Comparison of ENCODE assay signal across 1 cellular context in the genomic region with DNA sequence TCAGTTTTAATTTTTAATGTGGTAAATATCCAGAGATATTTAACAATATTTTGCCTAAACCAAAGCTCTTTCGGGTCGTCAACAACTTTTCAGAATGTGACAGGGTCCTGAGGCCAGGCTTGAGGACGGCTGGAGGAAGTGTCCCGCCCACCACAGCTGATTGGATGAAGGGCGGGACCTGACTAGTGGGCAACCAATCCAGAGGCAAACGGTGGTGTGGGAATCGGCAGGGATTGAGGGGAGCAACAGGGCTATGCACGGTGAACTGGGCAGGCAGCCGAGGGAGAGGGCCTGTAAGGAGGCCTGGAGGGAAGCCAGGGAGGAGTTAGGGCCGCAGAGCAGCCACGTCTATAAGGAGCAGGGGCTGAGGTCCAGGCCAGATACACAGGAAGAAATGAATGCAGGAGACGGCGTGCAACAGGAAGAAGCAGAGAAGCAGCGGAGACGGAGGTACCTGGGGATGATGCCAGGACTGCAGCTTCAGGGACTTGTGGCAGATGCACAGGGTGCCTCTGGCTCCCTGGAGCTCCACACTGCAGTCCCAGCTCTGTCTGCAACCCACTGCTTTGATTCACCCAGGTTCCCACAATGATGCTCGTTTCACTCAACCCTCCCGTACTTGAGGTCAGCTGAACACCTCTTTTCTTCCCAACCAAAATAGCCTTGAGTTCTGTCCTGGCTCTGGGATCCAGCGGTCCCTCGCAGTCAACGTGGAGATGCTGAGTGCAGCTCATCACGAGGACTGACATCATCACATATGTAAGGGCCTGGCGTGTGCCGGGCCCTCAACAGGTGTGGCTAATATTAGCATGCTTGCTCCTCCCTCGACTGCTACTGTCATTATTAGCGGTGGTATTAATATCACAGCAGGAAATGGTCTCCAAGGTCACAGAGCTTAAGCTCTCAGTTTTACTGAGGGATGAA.
TF ChIP-seq lines count a peak whose summit lies in the region.

No MANE protein-coding gene starts in this region.

TF ChIP-seq in GM23338, 12 proteins besides CTCF, POLR2A, EP300 and RAD21:
- TF ChIP-seq, protein P1, sequence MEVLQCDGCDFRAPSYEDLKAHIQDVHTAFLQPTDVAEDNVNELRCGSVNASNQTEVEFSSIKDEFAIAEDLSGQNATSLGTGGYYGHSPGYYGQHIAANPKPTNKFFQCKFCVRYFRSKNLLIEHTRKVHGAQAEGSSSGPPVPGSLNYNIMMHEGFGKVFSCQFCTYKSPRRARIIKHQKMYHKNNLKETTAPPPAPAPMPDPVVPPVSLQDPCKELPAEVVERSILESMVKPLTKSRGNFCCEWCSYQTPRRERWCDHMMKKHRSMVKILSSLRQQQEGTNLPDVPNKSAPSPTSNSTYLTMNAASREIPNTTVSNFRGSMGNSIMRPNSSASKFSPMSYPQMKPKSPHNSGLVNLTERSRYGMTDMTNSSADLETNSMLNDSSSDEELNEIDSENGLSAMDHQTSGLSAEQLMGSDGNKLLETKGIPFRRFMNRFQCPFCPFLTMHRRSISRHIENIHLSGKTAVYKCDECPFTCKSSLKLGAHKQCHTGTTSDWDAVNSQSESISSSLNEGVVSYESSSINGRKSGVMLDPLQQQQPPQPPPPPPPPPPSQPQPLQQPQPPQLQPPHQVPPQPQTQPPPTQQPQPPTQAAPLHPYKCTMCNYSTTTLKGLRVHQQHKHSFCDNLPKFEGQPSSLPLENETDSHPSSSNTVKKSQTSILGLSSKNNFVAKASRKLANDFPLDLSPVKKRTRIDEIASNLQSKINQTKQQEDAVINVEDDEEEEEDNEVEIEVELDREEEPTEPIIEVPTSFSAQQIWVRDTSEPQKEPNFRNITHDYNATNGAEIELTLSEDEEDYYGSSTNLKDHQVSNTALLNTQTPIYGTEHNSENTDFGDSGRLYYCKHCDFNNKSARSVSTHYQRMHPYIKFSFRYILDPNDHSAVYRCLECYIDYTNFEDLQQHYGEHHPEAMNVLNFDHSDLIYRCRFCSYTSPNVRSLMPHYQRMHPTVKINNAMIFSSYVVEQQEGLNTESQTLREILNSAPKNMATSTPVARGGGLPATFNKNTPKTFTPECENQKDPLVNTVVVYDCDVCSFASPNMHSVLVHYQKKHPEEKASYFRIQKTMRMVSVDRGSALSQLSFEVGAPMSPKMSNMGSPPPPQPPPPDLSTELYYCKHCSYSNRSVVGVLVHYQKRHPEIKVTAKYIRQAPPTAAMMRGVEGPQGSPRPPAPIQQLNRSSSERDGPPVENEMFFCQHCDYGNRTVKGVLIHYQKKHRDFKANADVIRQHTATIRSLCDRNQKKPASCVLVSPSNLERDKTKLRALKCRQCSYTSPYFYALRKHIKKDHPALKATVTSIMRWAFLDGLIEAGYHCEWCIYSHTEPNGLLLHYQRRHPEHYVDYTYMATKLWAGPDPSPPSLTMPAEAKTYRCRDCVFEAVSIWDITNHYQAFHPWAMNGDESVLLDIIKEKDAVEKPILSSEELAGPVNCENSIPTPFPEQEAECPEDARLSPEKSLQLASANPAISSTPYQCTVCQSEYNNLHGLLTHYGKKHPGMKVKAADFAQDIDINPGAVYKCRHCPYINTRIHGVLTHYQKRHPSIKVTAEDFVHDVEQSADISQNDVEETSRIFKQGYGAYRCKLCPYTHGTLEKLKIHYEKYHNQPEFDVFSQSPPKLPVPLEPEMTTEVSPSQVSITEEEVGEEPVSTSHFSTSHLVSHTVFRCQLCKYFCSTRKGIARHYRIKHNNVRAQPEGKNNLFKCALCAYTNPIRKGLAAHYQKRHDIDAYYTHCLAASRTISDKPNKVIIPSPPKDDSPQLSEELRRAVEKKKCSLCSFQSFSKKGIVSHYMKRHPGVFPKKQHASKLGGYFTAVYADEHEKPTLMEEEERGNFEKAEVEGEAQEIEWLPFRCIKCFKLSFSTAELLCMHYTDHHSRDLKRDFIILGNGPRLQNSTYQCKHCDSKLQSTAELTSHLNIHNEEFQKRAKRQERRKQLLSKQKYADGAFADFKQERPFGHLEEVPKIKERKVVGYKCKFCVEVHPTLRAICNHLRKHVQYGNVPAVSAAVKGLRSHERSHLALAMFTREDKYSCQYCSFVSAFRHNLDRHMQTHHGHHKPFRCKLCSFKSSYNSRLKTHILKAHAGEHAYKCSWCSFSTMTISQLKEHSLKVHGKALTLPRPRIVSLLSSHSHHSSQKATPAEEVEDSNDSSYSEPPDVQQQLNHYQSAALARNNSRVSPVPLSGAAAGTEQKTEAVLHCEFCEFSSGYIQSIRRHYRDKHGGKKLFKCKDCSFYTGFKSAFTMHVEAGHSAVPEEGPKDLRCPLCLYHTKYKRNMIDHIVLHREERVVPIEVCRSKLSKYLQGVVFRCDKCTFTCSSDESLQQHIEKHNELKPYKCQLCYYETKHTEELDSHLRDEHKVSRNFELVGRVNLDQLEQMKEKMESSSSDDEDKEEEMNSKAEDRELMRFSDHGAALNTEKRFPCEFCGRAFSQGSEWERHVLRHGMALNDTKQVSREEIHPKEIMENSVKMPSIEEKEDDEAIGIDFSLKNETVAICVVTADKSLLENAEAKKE (CRISPR knock-in tag; IDR thresholded peaks at IDR 0.05), result no peak
- TF ChIP-seq STAT1 (IDR thresholded peaks at IDR 0.05; ENCODE audit: unreplicated experiment), result no peak
- TF ChIP-seq CREB1 (CRISPR knock-in tag; IDR thresholded peaks at IDR 0.05; ENCODE audit: low read depth), result no peak
- no peak for TF ChIP-seq ZNF114 (CRISPR knock-in tag; IDR thresholded peaks at IDR 0.05)
- TF ChIP-seq ZNF331 (CRISPR knock-in tag; IDR thresholded peaks at IDR 0.05; ENCODE audit: low read depth), result no peak
- no peak for TF ChIP-seq JUNB (IDR thresholded peaks at IDR 0.05; ENCODE audit: unreplicated experiment)
- TF ChIP-seq POLR2AphosphoS5 (IDR thresholded peaks at IDR 0.05; ENCODE audit: low read depth), result no peak
- no peak for TF ChIP-seq EZH2 (IDR thresholded peaks at IDR 0.05; ENCODE audit: low read depth, unreplicated experiment)
- no peak for TF ChIP-seq EZH2phosphoT487 (IDR thresholded peaks at IDR 0.05; ENCODE audit: unreplicated experiment)
- TF ChIP-seq, protein P2, sequence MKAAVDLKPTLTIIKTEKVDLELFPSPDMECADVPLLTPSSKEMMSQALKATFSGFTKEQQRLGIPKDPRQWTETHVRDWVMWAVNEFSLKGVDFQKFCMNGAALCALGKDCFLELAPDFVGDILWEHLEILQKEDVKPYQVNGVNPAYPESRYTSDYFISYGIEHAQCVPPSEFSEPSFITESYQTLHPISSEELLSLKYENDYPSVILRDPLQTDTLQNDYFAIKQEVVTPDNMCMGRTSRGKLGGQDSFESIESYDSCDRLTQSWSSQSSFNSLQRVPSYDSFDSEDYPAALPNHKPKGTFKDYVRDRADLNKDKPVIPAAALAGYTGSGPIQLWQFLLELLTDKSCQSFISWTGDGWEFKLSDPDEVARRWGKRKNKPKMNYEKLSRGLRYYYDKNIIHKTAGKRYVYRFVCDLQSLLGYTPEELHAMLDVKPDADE (IDR thresholded peaks at IDR 0.05), result no peak
- no peak for TF ChIP-seq NANOG (IDR thresholded peaks at IDR 0.05; ENCODE audit: borderline replicate concordance)
